18 cellular contexts compared by ENCODE assay signal in the genomic region with DNA sequence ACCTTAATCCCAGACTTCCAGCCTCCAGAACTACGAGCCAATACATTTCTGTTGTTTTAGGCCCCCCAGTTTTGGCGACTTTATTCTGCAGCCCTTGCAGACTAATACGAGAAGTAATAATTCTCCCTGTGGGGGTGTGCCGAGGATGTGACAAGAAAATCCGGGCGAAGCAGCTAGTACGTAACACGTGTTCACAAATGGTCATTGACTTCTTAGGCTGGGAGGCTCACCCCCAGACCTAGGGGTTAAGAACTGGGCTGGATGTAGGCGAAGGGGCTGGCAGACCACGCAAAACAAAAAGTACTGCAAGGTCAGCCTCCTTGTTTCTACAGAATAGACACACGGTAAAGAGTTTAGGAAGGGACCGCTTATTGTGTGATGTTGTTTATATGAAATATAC.
DNase-seq lines count a peak whose midpoint lies in the region; ATAC-seq and TF ChIP-seq lines count a peak whose summit lies in the region.
"Had no signal": no experiment of that assay in that cellular context is flagged by ENCODE, and none has a peak within 500 bp of the region (broad histone marks: within the 10 kb centered on the region; RNA-seq: fewer than 3 reads in every experiment).

No MANE protein-coding gene starts in this region.

- no peaks in the 10 kb centered on the region for H3K27me3 ChIP-seq in vagina

- no peaks in the 10 kb centered on the region for H3K36me3 ChIP-seq in vagina
- H3K36me3 ChIP-seq: BLaER1, HAP-1 had no signal

- H3K4me3 Mint-ChIP-seq in activated CD8-positive, alpha-beta memory T cell treated with anti-CD3 and anti-CD28 coated beads, Interleukin-2, amount 10 ng/mL, durations not matched to agents 7 days and 5 days: no peak overlapping the region
- no peak overlapping the region for H3K4me3 Mint-ChIP-seq in activated naive CD8-positive, alpha-beta T cell treated with anti-CD3 and anti-CD28 coated beads, Interleukin-2, amount 50 U/mL, for 24 hours
- H3K4me3 Mint-ChIP-seq: B cell; CD4-positive, CD25-positive, alpha-beta regulatory T cell; CD8-positive, alpha-beta T cell; GM23338; HFFc6 had no signal

- CTCF ChIA-PET in activated CD8-positive, alpha-beta memory T cell treated with anti-CD3 and anti-CD28 coated beads, Interleukin-2, amount 10 ng/mL, durations not matched to agents 7 days and 5 days (lab: Charles Lee): no interaction called here

- H3K9me3 Mint-ChIP-seq in activated CD8-positive, alpha-beta memory T cell treated with anti-CD3 and anti-CD28 coated beads, Interleukin-2, amount 10 ng/mL, durations not matched to agents 7 days and 5 days (ENCODE audit: low read depth): no peaks in the 10 kb centered on the region
- no peaks in the 10 kb centered on the region for H3K9me3 Mint-ChIP-seq in activated naive CD8-positive, alpha-beta T cell treated with anti-CD3 and anti-CD28 coated beads, Interleukin-2, amount 50 U/mL, for 24 hours
- H3K9me3 Mint-ChIP-seq: CD4-positive, CD25-positive, alpha-beta regulatory T cell; CD8-positive, alpha-beta T cell; GM23338; HFFc6 had no signal

- no peak for TF ChIP-seq CTCF in vagina (IDR thresholded peaks at IDR 0.05)

- H3K9me3 ChIP-seq in vagina: no peaks in the 10 kb centered on the region
- H3K9me3 ChIP-seq: BLaER1, Caco-2, HAP-1 had no signal

- no peak for TF ChIP-seq POLR2A in vagina (IDR thresholded peaks at IDR 0.05)

- peak; percentile 28 for DNase-seq in activated CD8-positive, alpha-beta memory T cell treated with anti-CD3 and anti-CD28 coated beads for 24 hours
- no peak for DNase-seq in activated CD8-positive, alpha-beta memory T cell treated with anti-CD3 and anti-CD28 coated beads, Interleukin-2, amount 10 ng/mL, durations not matched to agents 7 days and 5 days
- peak; percentile 62 for DNase-seq in mesenteric fat pad (ENCODE audit: low spot score)
- peak; percentile 44 to 67 for DNase-seq in vagina (ENCODE audit: extremely low spot score in 2 of 2)
- DNase-seq in SHP77 treated with DMSO at 0.1 percent for 48 hours (lab: John Stamatoyannopoulos, UW): no peak
- no peak for DNase-seq in activated naive CD8-positive, alpha-beta T cell treated with anti-CD3 and anti-CD28 coated beads, Interleukin-2, amount 50 U/mL, for 24 hours
- DNase-seq: Caco-2; CD4-positive, CD25-positive, alpha-beta regulatory T cell; DMS153; DND-41; HFFc6 had no signal

- H3K4me3 ChIP-seq in vagina: no peak overlapping the region
- H3K4me3 ChIP-seq: BLaER1, GM23338, HAP-1 had no signal

- no peaks in the 10 kb centered on the region for H3K4me1 ChIP-seq in vagina
- H3K4me1 ChIP-seq: Caco-2, HAP-1 had no signal

- no peaks in the 10 kb centered on the region for H3K36me3 Mint-ChIP-seq in activated CD8-positive, alpha-beta memory T cell treated with anti-CD3 and anti-CD28 coated beads, Interleukin-2, amount 10 ng/mL, durations not matched to agents 7 days and 5 days
- H3K36me3 Mint-ChIP-seq in activated naive CD8-positive, alpha-beta T cell treated with anti-CD3 and anti-CD28 coated beads, Interleukin-2, amount 50 U/mL, for 24 hours (ENCODE audit: low read depth): no peaks in the 10 kb centered on the region
- H3K36me3 Mint-ChIP-seq: CD4-positive, CD25-positive, alpha-beta regulatory T cell; CD8-positive, alpha-beta T cell had no signal

- peaks cover 41% of the 10 kb centered on the region for H3K27me3 Mint-ChIP-seq in activated CD8-positive, alpha-beta memory T cell treated with anti-CD3 and anti-CD28 coated beads, Interleukin-2, amount 10 ng/mL, durations not matched to agents 7 days and 5 days
- peaks cover 26% of the 10 kb centered on the region for H3K27me3 Mint-ChIP-seq in activated naive CD8-positive, alpha-beta T cell treated with anti-CD3 and anti-CD28 coated beads, Interleukin-2, amount 50 U/mL, for 24 hours

- no peak overlapping the region for H3K27ac ChIP-seq in vagina
- H3K27ac ChIP-seq: 22Rv1, BLaER1, C4-2B had no signal

- H3K27ac Mint-ChIP-seq in activated CD8-positive, alpha-beta memory T cell treated with anti-CD3 and anti-CD28 coated beads, Interleukin-2, amount 10 ng/mL, durations not matched to agents 7 days and 5 days: no peak overlapping the region
- H3K27ac Mint-ChIP-seq in activated naive CD8-positive, alpha-beta T cell treated with anti-CD3 and anti-CD28 coated beads, Interleukin-2, amount 50 U/mL, for 24 hours: no peak overlapping the region
- H3K27ac Mint-ChIP-seq: B cell; CD4-positive, CD25-positive, alpha-beta regulatory T cell; CD8-positive, alpha-beta T cell; GM23338; HFFc6 had no signal

- intact Hi-C loops in vagina (cut with DNase I): no loop called here

- peaks cover 2% of the 10 kb centered on the region for H3K4me1 Mint-ChIP-seq in activated CD8-positive, alpha-beta memory T cell treated with anti-CD3 and anti-CD28 coated beads, Interleukin-2, amount 10 ng/mL, durations not matched to agents 7 days and 5 days
- H3K4me1 Mint-ChIP-seq in activated naive CD8-positive, alpha-beta T cell treated with anti-CD3 and anti-CD28 coated beads, Interleukin-2, amount 50 U/mL, for 24 hours: no peaks in the 10 kb centered on the region

- no peak for ATAC-seq in activated CD8-positive, alpha-beta memory T cell treated with anti-CD3 and anti-CD28 coated beads, Interleukin-2, amount 10 ng/mL, durations not matched to agents 7 days and 5 days
- no peak for ATAC-seq in activated naive CD8-positive, alpha-beta T cell treated with anti-CD3 and anti-CD28 coated beads, Interleukin-2, amount 50 U/mL, for 24 hours
- ATAC-seq: CD8-positive, alpha-beta T cell; GM23338 had no signal

Comparison
In these comparisons a context has a peak if more than half of its experiments do, and no peak if none do; other contexts are left out.
1. DNase-seq: peak in activated CD8-positive, alpha-beta memory T cell treated with anti-CD3 and anti-CD28 coated beads for 24 hours (single experiment), mesenteric fat pad (single experiment) and vagina (2 of 2); none in activated CD8-positive, alpha-beta memory T cell treated with anti-CD3 and anti-CD28 coated beads, Interleukin-2, amount 10 ng/mL, durations not matched to agents 7 days and 5 days (single experiment), SHP77 treated with DMSO at 0.1 percent for 48 hours (single experiment) and activated naive CD8-positive, alpha-beta T cell treated with anti-CD3 and anti-CD28 coated beads, Interleukin-2, amount 50 U/mL, for 24 hours (single experiment).